In genomic region chr7:73851410-73852338, GRCh38 we compare ENCODE assay signal across 8 cellular contexts. TPM values are rescaled to one million over a fixed set of nuclear protein-coding genes. Genes with fewer than 3 reads are reported as not detected.
DNase-seq lines count a peak whose midpoint lies in the region; ATAC-seq, FAIRE-seq and TF ChIP-seq lines count a peak whose summit lies in the region.

No MANE protein-coding gene starts in this region.

- H2AFZ ChIP-seq in endothelial cell of umbilical vein (ENCODE audit: low read depth, low read length) = no peak overlapping the region
- H2AFZ ChIP-seq in trophoblast cell (ENCODE audit: insufficient read depth, low read length, poor library complexity) = no peak overlapping the region

- H3K27ac ChIP-seq in endothelial cell of umbilical vein (ENCODE audit: insufficient read depth, low read depth, low read length) (peak overlapping the region; percentile 93), trophoblast cell (ENCODE audit: low read depth, low read length) (peak overlapping the region; percentile 44)

- dilution Hi-C loops in endothelial cell of umbilical vein (cut with MboI; ENCODE audit: extremely low pct_ligation_motif_present, low sequenced_read_pairs) = no loop called here

- peak; percentile 98 for FAIRE-seq in endothelial cell of umbilical vein (lab: Jason Lieb, UNC)

- peak; percentile 39 for TF ChIP-seq POLR2A in endothelial cell of umbilical vein (IDR thresholded peaks at IDR 0.05; ENCODE audit: low read depth, low read length)

- no peak overlapping the region for H3K23ac ChIP-seq in trophoblast cell (ENCODE audit: low read length)

- no peak overlapping the region for H2BK5ac ChIP-seq in trophoblast cell (ENCODE audit: low read depth, low read length, poor library complexity)

- peak overlapping the region; percentile 9 for H3K4me2 ChIP-seq in endothelial cell of umbilical vein (ENCODE audit: insufficient read depth, low read length)
- no peak overlapping the region for H3K4me2 ChIP-seq in trophoblast cell (ENCODE audit: low read length)

- H3K79me2 ChIP-seq in endothelial cell of umbilical vein (ENCODE audit: control insufficient read depth, insufficient read depth, low read length) (no peaks in the 10 kb centered on the region), trophoblast cell (ENCODE audit: control insufficient read depth, insufficient read depth, low read length, poor library complexity) (no peaks in the 10 kb centered on the region)

- TF ChIP-seq CTCF in AG10803 (conservative IDR thresholded peaks at IDR 0.05; ENCODE audit: low read length) = no peak
- TF ChIP-seq CTCF in endothelial cell of umbilical vein (IDR thresholded peaks at IDR 0.05; ENCODE audit: extremely low read depth in 1 of 2, insufficient read depth in 1 of 2, low read depth in 1 of 2, low read length in 2 of 2) = no peak

- no peak overlapping the region for H2AK5ac ChIP-seq in trophoblast cell (ENCODE audit: low read length)

- H3K79me1 ChIP-seq in trophoblast cell (ENCODE audit: low read length) = peaks cover 5% of the 10 kb centered on the region

- H3K9me1 ChIP-seq in endothelial cell of umbilical vein (replicated peaks; ENCODE audit: control insufficient read depth, extremely low read depth, insufficient read depth, low read length) = no peaks in the 10 kb centered on the region

- no peaks in the 10 kb centered on the region for H3K27me3 ChIP-seq in endothelial cell of umbilical vein (ENCODE audit: control insufficient read depth in 2 of 2, insufficient read depth in 2 of 2, low read length in 2 of 2)
- H3K27me3 ChIP-seq in trophoblast cell (ENCODE audit: insufficient read depth, low read length) = no peaks in the 10 kb centered on the region

- no peak overlapping the region for H3K4ac ChIP-seq in trophoblast cell (ENCODE audit: low read depth, low read length)

- H3K36me3 ChIP-seq in endothelial cell of umbilical vein (ENCODE audit: control insufficient read depth in 2 of 2, extremely low read depth in 1 of 2, insufficient read depth in 2 of 2, low read length in 2 of 2) (no peaks in the 10 kb centered on the region), trophoblast cell (ENCODE audit: control insufficient read depth in 1 of 2, insufficient read depth in 2 of 2, low read length in 2 of 2) (no peaks in the 10 kb centered on the region)

- H4K12ac ChIP-seq in trophoblast cell (ENCODE audit: low read depth, low read length) = no peak overlapping the region

- peak overlapping the region; percentile 26 for H2BK12ac ChIP-seq in trophoblast cell (ENCODE audit: low read length)

- no peak overlapping the region for H4K91ac ChIP-seq in trophoblast cell (ENCODE audit: low read depth, low read length)

- H4K8ac ChIP-seq in trophoblast cell (ENCODE audit: low read depth, low read length) = no peak overlapping the region

- WGBS in trophoblast cell (ENCODE audit: extremely low coverage, insufficient coverage, insufficient read length) = no CpG with 5 or more reads among the region's 8 CpGs

- H3K9me3 ChIP-seq in endothelial cell of umbilical vein (replicated peaks; ENCODE audit: control insufficient read depth, insufficient read depth, low read length) = no peaks in the 10 kb centered on the region
- peaks cover 1% of the 10 kb centered on the region for H3K9me3 ChIP-seq in trophoblast cell (ENCODE audit: insufficient read depth, low read depth, low read length)

- peak overlapping the region; percentile 74 for H3K9ac ChIP-seq in endothelial cell of umbilical vein (replicated peaks; ENCODE audit: extremely low read depth, insufficient read depth, low read length)
- H3K9ac ChIP-seq in trophoblast cell (ENCODE audit: low read length) = no peak overlapping the region

- CTCF ChIA-PET in endothelial cell of umbilical vein (lab: Charles Lee) = interaction anchor here (1.0 to 2.8 kb wide), 8 partner anchors 10 to 184 kb away, joined by 3 to 18 read pairs (median 6); partner anchors contain the start of genes ABHD11, METTL27 and VPS37D

- no peak overlapping the region for H3K18ac ChIP-seq in trophoblast cell (ENCODE audit: low read length)

- no peak overlapping the region for H3K14ac ChIP-seq in trophoblast cell (ENCODE audit: low read length)

- ATAC-seq in GM18858 (IDR thresholded peaks at IDR 0.05; ENCODE audit: unreplicated experiment) = peak; percentile 69
- peak; percentile 78 for ATAC-seq in HG03175 (IDR thresholded peaks at IDR 0.05; ENCODE audit: unreplicated experiment)
- no peak for ATAC-seq in GM18873 (IDR thresholded peaks at IDR 0.05; ENCODE audit: low FRiP score, unreplicated experiment)

- DNase-seq in AG10803 (ENCODE audit: low read depth) (peak; percentile 96), SK-MEL-5 (ENCODE audit: low read depth, low spot score) (peak; percentile 60), endothelial cell of umbilical vein (ENCODE audit: low read depth, low spot score) (peak; percentile 97), trophoblast cell (peak; percentile 41 to 76), cerebellar nuclear complex (lab: John Stamatoyannopoulos, UW) (no peak)

- POLR2A ChIA-PET in endothelial cell of umbilical vein (lab: Charles Lee) = interaction anchor here (0.5 to 1.5 kb wide), 3 partner anchors 9 to 806 kb away, joined by 3 to 21 read pairs (median 5); partner anchors contain the start of genes GTF2I and METTL27

- intact Hi-C loops in endothelial cell of umbilical vein (cut with micrococcal nuclease) = loop anchor here (1.0 kb wide), 5 partner anchors 9 to 133 kb away; partner anchors contain the start of genes ABHD11 and METTL27

- no peaks in the 10 kb centered on the region for H4K20me1 ChIP-seq in endothelial cell of umbilical vein (replicated peaks; ENCODE audit: control insufficient read depth, extremely low read depth, insufficient read depth, low read length)

- no peak overlapping the region for H2BK120ac ChIP-seq in trophoblast cell (ENCODE audit: insufficient read depth, low read length, poor library complexity)

- H3K4me1 ChIP-seq in endothelial cell of umbilical vein (ENCODE audit: control insufficient read depth, extremely low read depth, insufficient read depth, low read length) = peaks cover 16% of the 10 kb centered on the region
- H3K4me1 ChIP-seq in trophoblast cell (ENCODE audit: control insufficient read depth in 1 of 2, insufficient read depth in 2 of 2, low read length in 2 of 2) = peaks cover 4 to 9% of the 10 kb centered on the region in 2 experiments

- H3K4me3 ChIP-seq in AG10803 (ENCODE audit: low read length) (no peak overlapping the region), endothelial cell of umbilical vein (replicated peaks in 1 of 3; ENCODE audit: insufficient read depth in 1 of 3, low read depth in 1 of 3, low read length in 3 of 3) (no peak overlapping the region), trophoblast cell (ENCODE audit: low read depth, low read length) (no peak overlapping the region)

- in situ Hi-C loops in SK-MEL-5 (cut with HindIII; ENCODE audit: low pct_unique_long_range_greater_than_20kb, low sequenced_read_pairs) = no loop called here

- no TSS peak for BruUV-seq in endothelial cell of umbilical vein (replicated peaks; lab: Mats Ljungman, UMichigan)

TF ChIP-seq in endothelial cell of umbilical vein, 7 proteins besides CTCF, POLR2A, EP300 and RAD21 (continues in another document):
- TF ChIP-seq GATA2 (IDR thresholded peaks at IDR 0.05; ENCODE audit: insufficient read depth, insufficient read length, low read depth, low read length) = peak; percentile 95
- TF ChIP-seq MYC (IDR thresholded peaks at IDR 0.05; ENCODE audit: low read depth, low read length) = peak; percentile 82
- TF ChIP-seq FOS (IDR thresholded peaks at IDR 0.05; ENCODE audit: borderline replicate concordance, insufficient read depth, low read length) = peak; percentile 76

RNA-seq across cellular contexts. Expression of gene TMEM270, which starts 9.3 kb away (rescaled TPM):
- not detected in 2 replicates for total RNA-seq in SK-MEL-5 (2014; rRNA removed; shearing (Covaris generic))
- not detected in 2 replicates for polyA plus RNA-seq in SK-MEL-5 (2015; cell fraction: cytosol; rRNA removed)
- not detected in 2 replicates for polyA plus RNA-seq in SK-MEL-5 (2015; cell fraction: nucleus; rRNA removed)
- not detected in 2 replicates for total RNA-seq in endothelial cell of umbilical vein
- not detected in 2 replicates for polyA plus RNA-seq in endothelial cell of umbilical vein
- not detected in 2 replicates for polyA plus RNA-seq in endothelial cell of umbilical vein (2011; cell fraction: cytosol; rRNA removed)
- polyA plus RNA-seq in endothelial cell of umbilical vein (2011; cell fraction: nucleus; rRNA removed) = not detected in 2 replicates
- polyA plus RNA-seq in endothelial cell of umbilical vein (2012) = not detected in 2 replicates
- polyA minus RNA-seq in endothelial cell of umbilical vein = not detected in 2 replicates
- polyA minus RNA-seq in endothelial cell of umbilical vein (2011; cell fraction: cytosol; rRNA and poly(A)+ RNA removed) = not detected
- polyA minus RNA-seq in endothelial cell of umbilical vein (2011; cell fraction: nucleus; rRNA and poly(A)+ RNA removed) = not detected in 2 replicates
- polyA plus RNA-seq in trophoblast cell (2013) = not detected in 2 replicates

RNA-seq across cellular contexts. Expression of gene METTL27, which starts 9.4 kb away (rescaled TPM):
- 1.8 and 2.8 TPM in 2 replicates for total RNA-seq in SK-MEL-5 (2014; rRNA removed; shearing (Covaris generic))
- 1.9 and 8.7 TPM in 2 replicates for polyA plus RNA-seq in SK-MEL-5 (2015; cell fraction: cytosol; rRNA removed)
- 9.8 and 11.4 TPM in 2 replicates for polyA plus RNA-seq in SK-MEL-5 (2015; cell fraction: nucleus; rRNA removed)
- 1.2 and 10.8 TPM in 2 replicates for total RNA-seq in endothelial cell of umbilical vein
- polyA plus RNA-seq in endothelial cell of umbilical vein = 6.9 and 9.0 TPM in 2 replicates
- 3.9 and 5.3 TPM in 2 replicates for polyA plus RNA-seq in endothelial cell of umbilical vein (2011; cell fraction: cytosol; rRNA removed)
- 3.6 and 4.9 TPM in 2 replicates for polyA plus RNA-seq in endothelial cell of umbilical vein (2011; cell fraction: nucleus; rRNA removed)
- polyA plus RNA-seq in endothelial cell of umbilical vein (2012) = 3.0 and 4.9 TPM in 2 replicates
- 1.3 and 3.9 TPM in 2 replicates for polyA minus RNA-seq in endothelial cell of umbilical vein
- 1.4 TPM for polyA minus RNA-seq in endothelial cell of umbilical vein (2011; cell fraction: cytosol; rRNA and poly(A)+ RNA removed)
- polyA minus RNA-seq in endothelial cell of umbilical vein (2011; cell fraction: nucleus; rRNA and poly(A)+ RNA removed) = 3.4 and 5.1 TPM in 2 replicates
- 1.3 and 1.5 TPM in 2 replicates for polyA plus RNA-seq in trophoblast cell (2013)

RNA-seq across cellular contexts. Expression of gene CLDN4, which starts 20.9 kb away (rescaled TPM):
- not detected in 2 replicates for total RNA-seq in SK-MEL-5 (2014; rRNA removed; shearing (Covaris generic))
- 0.04 TPM in 1 of 2 replicates, not detected in the other for polyA plus RNA-seq in SK-MEL-5 (2015; cell fraction: cytosol; rRNA removed)
- 0.16 TPM in 1 of 2 replicates, not detected in the other for polyA plus RNA-seq in SK-MEL-5 (2015; cell fraction: nucleus; rRNA removed)
- 0.13 and 0.25 TPM in 2 replicates for total RNA-seq in endothelial cell of umbilical vein
- polyA plus RNA-seq in endothelial cell of umbilical vein = 0.14 and 0.15 TPM in 2 replicates
- 0.07 and 0.10 TPM in 2 replicates for polyA plus RNA-seq in endothelial cell of umbilical vein (2011; cell fraction: cytosol; rRNA removed)
- 0.22 and 0.24 TPM in 2 replicates for polyA plus RNA-seq in endothelial cell of umbilical vein (2011; cell fraction: nucleus; rRNA removed)
- polyA plus RNA-seq in endothelial cell of umbilical vein (2012) = 0.31 and 0.52 TPM in 2 replicates
- not detected in 2 replicates for polyA minus RNA-seq in endothelial cell of umbilical vein
- 43.9 TPM for polyA minus RNA-seq in endothelial cell of umbilical vein (2011; cell fraction: cytosol; rRNA and poly(A)+ RNA removed)
- 0.38 TPM in 1 of 2 replicates, not detected in the other for polyA minus RNA-seq in endothelial cell of umbilical vein (2011; cell fraction: nucleus; rRNA and poly(A)+ RNA removed)
- polyA plus RNA-seq in trophoblast cell (2013) = 166 and 180 TPM in 2 replicates

Comparison
In these comparisons a context has a peak if more than half of its experiments do, and no peak if none do; other contexts are left out.
1. DNase-seq: peak in AG10803 (single experiment), SK-MEL-5 (single experiment), endothelial cell of umbilical vein (single experiment) and trophoblast cell (2 of 2); none in cerebellar nuclear complex (0 of 2).